1 cellular context compared by ENCODE assay signal in genomic region chr7:102912742-102913141, GRCh38.
TF ChIP-seq lines count a peak whose summit lies in the region.

TSS of gene LRRC17 (plus strand) at chr7:102913000. CDS start at chr7:102933914, 20,914 bp downstream.

TF ChIP-seq in HepG2, 621 proteins besides CTCF, POLR2A, EP300 and RAD21 (continued from another document):
- TF ChIP-seq NCOR1 (IDR thresholded peaks at IDR 0.05; ENCODE audit: borderline replicate concordance, low read length) (no peak), ZBTB43 (CRISPR knock-in tag; conservative IDR thresholded peaks at IDR 0.05) (no peak), ZNF891 (CRISPR knock-in tag; IDR thresholded peaks at IDR 0.05) (no peak), SIN3A (IDR thresholded peaks at IDR 0.05; ENCODE audit: borderline replicate concordance, low read depth, low read length) (no peak), ZNF558 (CRISPR knock-in tag; IDR thresholded peaks at IDR 0.05; ENCODE audit: borderline replicate concordance) (no peak), PRDM4 (CRISPR knock-in tag; IDR thresholded peaks at IDR 0.05; ENCODE audit: borderline replicate concordance) (no peak), IKZF1 (IDR thresholded peaks at IDR 0.05) (no peak), ARID5B (CRISPR knock-in tag; IDR thresholded peaks at IDR 0.05) (no peak), ZNF709 (CRISPR knock-in tag; IDR thresholded peaks at IDR 0.05) (no peak)
